In the genomic region with DNA sequence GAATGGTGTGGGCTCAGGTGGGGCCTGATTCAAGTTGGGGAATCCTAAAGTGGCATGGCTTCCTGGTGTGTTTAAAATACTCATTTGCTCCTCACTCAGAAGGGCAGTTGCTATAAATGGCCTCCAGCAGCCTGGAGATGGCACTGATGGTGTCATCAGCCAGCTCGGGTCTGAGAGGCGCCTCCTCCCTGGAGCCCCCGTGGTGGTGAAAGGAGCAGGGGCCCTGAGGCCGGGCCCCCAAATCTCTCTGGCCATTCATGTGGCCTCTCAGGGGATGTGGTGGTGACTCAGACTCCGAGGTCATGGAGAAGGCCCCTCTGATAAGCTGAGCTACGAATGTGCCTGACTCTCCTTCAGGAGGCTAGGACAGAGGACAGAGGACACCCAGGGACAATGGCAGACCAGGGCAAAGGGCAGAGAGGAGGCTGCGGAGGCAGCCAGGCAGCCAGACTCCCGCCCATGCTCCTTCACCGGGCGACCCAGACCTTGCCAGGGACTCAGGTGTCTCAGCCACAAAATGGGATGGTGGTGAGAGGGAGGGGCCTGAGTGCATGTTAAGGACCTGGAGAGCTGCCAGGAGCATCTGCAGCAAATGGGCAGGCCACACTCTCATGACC, we compare ENCODE assay signal across 1 cellular context.
TF ChIP-seq lines count a peak whose summit lies in the region.

No MANE protein-coding gene starts in this region.

TF ChIP-seq in HepG2, 621 proteins besides CTCF, POLR2A, EP300 and RAD21 (continued from another document):
- TF ChIP-seq, protein P1, sequence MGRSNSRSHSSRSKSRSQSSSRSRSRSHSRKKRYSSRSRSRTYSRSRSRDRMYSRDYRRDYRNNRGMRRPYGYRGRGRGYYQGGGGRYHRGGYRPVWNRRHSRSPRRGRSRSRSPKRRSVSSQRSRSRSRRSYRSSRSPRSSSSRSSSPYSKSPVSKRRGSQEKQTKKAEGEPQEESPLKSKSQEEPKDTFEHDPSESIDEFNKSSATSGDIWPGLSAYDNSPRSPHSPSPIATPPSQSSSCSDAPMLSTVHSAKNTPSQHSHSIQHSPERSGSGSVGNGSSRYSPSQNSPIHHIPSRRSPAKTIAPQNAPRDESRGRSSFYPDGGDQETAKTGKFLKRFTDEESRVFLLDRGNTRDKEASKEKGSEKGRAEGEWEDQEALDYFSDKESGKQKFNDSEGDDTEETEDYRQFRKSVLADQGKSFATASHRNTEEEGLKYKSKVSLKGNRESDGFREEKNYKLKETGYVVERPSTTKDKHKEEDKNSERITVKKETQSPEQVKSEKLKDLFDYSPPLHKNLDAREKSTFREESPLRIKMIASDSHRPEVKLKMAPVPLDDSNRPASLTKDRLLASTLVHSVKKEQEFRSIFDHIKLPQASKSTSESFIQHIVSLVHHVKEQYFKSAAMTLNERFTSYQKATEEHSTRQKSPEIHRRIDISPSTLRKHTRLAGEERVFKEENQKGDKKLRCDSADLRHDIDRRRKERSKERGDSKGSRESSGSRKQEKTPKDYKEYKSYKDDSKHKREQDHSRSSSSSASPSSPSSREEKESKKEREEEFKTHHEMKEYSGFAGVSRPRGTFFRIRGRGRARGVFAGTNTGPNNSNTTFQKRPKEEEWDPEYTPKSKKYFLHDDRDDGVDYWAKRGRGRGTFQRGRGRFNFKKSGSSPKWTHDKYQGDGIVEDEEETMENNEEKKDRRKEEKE (IDR thresholded peaks at IDR 0.05) = no peak
- no peak for TF ChIP-seq ZNF558 (CRISPR knock-in tag; IDR thresholded peaks at IDR 0.05; ENCODE audit: borderline replicate concordance)
- no peak for TF ChIP-seq POLR2AphosphoS5 (IDR thresholded peaks at IDR 0.05; ENCODE audit: low read depth, low read length)
- no peak for TF ChIP-seq ZNF652 (CRISPR knock-in tag; IDR thresholded peaks at IDR 0.05; ENCODE audit: borderline replicate concordance, low read depth)
- no peak for TF ChIP-seq PRPF4 (IDR thresholded peaks at IDR 0.05; ENCODE audit: low read depth, low read length, poor library complexity, severe bottlenecking)
- TF ChIP-seq, protein P2, sequence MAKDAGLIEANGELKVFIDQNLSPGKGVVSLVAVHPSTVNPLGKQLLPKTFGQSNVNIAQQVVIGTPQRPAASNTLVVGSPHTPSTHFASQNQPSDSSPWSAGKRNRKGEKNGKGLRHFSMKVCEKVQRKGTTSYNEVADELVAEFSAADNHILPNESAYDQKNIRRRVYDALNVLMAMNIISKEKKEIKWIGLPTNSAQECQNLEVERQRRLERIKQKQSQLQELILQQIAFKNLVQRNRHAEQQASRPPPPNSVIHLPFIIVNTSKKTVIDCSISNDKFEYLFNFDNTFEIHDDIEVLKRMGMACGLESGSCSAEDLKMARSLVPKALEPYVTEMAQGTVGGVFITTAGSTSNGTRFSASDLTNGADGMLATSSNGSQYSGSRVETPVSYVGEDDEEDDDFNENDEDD (CRISPR knock-in tag; IDR thresholded peaks at IDR 0.05; ENCODE audit: borderline replicate concordance) = no peak
- TF ChIP-seq NFE2L2 (IDR thresholded peaks at IDR 0.05; ENCODE audit: low read length) = no peak
- TF ChIP-seq GABPB1 (CRISPR knock-in tag; IDR thresholded peaks at IDR 0.05) = no peak
- no peak for TF ChIP-seq KLF15 (CRISPR knock-in tag; IDR thresholded peaks at IDR 0.05; ENCODE audit: borderline replicate concordance)
